Comparison of ENCODE assay signal across 23 cellular contexts in the genomic region with DNA sequence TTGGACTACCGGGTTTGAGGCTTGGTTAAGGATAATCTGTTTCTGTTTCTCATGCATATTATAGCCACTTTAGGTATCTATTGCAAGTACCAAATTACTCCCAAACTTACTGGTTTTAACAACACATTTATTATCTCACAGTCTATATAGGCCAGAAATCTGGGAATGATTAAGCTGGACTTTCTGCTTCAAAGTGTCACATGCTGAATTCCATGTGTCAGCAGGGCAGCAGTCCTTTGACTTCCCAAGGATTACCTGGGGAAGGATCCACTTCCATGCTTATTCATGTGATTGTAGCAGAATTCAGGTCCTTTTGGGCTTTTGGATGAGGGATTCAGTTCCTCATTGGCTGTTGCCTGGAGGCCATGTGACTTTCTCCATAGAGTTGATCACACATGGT.
"Had no signal": no experiment of that assay in that cellular context is flagged by ENCODE, and none has a peak within 500 bp of the region (broad histone marks: within the 10 kb centered on the region; RNA-seq: fewer than 3 reads in every experiment).

No MANE protein-coding gene starts in this region.

- H3K36me3 ChIP-seq: esophagus muscularis mucosa, gastroesophageal sphincter, neutrophil, spleen, tibial artery had no signal

- H3K27ac ChIP-seq: dorsolateral prefrontal cortex, esophagus muscularis mucosa, gastroesophageal sphincter, neutrophil, psoas muscle, spleen, tibial artery had no signal

- H3K9me3 ChIP-seq: esophagus muscularis mucosa, gastroesophageal sphincter, neutrophil, psoas muscle, tibial artery had no signal

- H3K27me3 ChIP-seq: dorsolateral prefrontal cortex, esophagus muscularis mucosa, gastroesophageal sphincter, neutrophil, spleen, tibial artery had no signal

- DNase-seq: central memory CD4-positive, alpha-beta T cell; cortex of kidney; dorsolateral prefrontal cortex; effector CD8-positive, alpha-beta T cell; foreskin fibroblast; glutamatergic neuron; islet precursor cell; left cardiac atrium; left ventricle myocardium superior; mesenchymal stem cell; naive thymus-derived CD4-positive, alpha-beta T cell; psoas muscle; right cardiac atrium; spleen; stimulated activated CD4-positive, alpha-beta T cell treated with anti-CD3 and anti-CD28 coated beads, Interleukin-15, amount 100 ng/mL, for 24 hours; stimulated activated CD4-positive, alpha-beta T cell treated with anti-CD3 and anti-CD28 coated beads, Interleukin-1b, Interleukin-23, amount 100 ng/mL, for 48 hours; stimulated activated CD4-positive, alpha-beta T cell treated with anti-CD3 and anti-CD28 coated beads, Interleukin-4, amount 100 ng/mL, for 24 hours; tibial artery had no signal

- ATAC-seq: gastroesophageal sphincter; left cardiac atrium; left ventricle myocardium superior; naive thymus-derived CD4-positive, alpha-beta T cell; psoas muscle; right cardiac atrium; stimulated activated memory B cell treated with anti-CD40 and anti-IgM and Interleukin-4, amounts not matched to agents 10 μg/mL and 1 μg/mL and 100 μg/mL, for 72 hours had no signal

- H3K4me3 ChIP-seq: dorsolateral prefrontal cortex, esophagus muscularis mucosa, gastroesophageal sphincter, lung, psoas muscle, spleen, tibial artery had no signal

- H3K4me1 ChIP-seq: esophagus muscularis mucosa, gastroesophageal sphincter, psoas muscle, spleen, tibial artery had no signal
